Comparison of ENCODE assay signal across 1 cellular context in the genomic region with DNA sequence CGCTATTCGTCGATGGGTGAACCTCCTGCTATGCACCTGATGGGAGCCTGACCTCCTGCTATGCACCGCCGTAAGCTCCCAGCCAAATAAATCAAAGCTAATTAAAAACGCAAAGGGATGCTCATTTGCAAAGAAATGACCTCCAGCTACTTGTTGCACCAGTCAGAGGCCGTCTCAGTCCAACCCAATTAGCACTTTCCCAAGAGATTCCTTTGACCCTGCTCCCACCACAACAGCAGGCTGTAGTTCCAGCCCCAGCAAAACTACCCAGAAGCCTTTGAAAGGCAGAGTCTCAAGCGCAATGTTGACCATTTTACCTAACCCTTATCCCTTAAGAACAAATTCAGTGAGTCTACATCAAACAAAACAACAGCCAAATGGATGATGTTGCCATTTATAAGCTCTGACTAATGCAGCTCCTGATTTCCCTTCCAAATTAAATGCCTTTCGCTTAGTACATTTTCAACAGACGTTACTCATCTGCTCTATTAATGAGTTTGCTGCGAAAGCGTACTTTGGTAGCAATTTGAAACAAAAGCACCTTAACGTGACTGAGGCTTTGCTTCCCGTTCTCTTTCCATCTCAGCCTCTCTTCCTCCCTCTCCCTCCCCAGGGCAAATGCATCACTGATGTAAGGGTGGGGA.
TF ChIP-seq lines count a peak whose summit lies in the region.

No MANE protein-coding gene starts in this region.

TF ChIP-seq in HepG2, 621 proteins besides CTCF, POLR2A, EP300 and RAD21 (continued from another document):
- TF ChIP-seq, protein P1, sequence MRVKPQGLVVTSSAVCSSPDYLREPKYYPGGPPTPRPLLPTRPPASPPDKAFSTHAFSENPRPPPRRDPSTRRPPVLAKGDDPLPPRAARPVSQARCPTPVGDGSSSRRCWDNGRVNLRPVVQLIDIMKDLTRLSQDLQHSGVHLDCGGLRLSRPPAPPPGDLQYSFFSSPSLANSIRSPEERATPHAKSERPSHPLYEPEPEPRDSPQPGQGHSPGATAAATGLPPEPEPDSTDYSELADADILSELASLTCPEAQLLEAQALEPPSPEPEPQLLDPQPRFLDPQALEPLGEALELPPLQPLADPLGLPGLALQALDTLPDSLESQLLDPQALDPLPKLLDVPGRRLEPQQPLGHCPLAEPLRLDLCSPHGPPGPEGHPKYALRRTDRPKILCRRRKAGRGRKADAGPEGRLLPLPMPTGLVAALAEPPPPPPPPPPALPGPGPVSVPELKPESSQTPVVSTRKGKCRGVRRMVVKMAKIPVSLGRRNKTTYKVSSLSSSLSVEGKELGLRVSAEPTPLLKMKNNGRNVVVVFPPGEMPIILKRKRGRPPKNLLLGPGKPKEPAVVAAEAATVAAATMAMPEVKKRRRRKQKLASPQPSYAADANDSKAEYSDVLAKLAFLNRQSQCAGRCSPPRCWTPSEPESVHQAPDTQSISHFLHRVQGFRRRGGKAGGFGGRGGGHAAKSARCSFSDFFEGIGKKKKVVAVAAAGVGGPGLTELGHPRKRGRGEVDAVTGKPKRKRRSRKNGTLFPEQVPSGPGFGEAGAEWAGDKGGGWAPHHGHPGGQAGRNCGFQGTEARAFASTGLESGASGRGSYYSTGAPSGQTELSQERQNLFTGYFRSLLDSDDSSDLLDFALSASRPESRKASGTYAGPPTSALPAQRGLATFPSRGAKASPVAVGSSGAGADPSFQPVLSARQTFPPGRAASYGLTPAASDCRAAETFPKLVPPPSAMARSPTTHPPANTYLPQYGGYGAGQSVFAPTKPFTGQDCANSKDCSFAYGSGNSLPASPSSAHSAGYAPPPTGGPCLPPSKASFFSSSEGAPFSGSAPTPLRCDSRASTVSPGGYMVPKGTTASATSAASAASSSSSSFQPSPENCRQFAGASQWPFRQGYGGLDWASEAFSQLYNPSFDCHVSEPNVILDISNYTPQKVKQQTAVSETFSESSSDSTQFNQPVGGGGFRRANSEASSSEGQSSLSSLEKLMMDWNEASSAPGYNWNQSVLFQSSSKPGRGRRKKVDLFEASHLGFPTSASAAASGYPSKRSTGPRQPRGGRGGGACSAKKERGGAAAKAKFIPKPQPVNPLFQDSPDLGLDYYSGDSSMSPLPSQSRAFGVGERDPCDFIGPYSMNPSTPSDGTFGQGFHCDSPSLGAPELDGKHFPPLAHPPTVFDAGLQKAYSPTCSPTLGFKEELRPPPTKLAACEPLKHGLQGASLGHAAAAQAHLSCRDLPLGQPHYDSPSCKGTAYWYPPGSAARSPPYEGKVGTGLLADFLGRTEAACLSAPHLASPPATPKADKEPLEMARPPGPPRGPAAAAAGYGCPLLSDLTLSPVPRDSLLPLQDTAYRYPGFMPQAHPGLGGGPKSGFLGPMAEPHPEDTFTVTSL (CRISPR knock-in tag; IDR thresholded peaks at IDR 0.05; ENCODE audit: borderline replicate concordance) = no peak
- no peak for TF ChIP-seq CCAR2 (optimal IDR thresholded peaks at IDR 0.05; ENCODE audit: low read depth, low read length)
- TF ChIP-seq ZMYM4 (CRISPR knock-in tag; IDR thresholded peaks at IDR 0.05) = no peak
- TF ChIP-seq, protein P2, sequence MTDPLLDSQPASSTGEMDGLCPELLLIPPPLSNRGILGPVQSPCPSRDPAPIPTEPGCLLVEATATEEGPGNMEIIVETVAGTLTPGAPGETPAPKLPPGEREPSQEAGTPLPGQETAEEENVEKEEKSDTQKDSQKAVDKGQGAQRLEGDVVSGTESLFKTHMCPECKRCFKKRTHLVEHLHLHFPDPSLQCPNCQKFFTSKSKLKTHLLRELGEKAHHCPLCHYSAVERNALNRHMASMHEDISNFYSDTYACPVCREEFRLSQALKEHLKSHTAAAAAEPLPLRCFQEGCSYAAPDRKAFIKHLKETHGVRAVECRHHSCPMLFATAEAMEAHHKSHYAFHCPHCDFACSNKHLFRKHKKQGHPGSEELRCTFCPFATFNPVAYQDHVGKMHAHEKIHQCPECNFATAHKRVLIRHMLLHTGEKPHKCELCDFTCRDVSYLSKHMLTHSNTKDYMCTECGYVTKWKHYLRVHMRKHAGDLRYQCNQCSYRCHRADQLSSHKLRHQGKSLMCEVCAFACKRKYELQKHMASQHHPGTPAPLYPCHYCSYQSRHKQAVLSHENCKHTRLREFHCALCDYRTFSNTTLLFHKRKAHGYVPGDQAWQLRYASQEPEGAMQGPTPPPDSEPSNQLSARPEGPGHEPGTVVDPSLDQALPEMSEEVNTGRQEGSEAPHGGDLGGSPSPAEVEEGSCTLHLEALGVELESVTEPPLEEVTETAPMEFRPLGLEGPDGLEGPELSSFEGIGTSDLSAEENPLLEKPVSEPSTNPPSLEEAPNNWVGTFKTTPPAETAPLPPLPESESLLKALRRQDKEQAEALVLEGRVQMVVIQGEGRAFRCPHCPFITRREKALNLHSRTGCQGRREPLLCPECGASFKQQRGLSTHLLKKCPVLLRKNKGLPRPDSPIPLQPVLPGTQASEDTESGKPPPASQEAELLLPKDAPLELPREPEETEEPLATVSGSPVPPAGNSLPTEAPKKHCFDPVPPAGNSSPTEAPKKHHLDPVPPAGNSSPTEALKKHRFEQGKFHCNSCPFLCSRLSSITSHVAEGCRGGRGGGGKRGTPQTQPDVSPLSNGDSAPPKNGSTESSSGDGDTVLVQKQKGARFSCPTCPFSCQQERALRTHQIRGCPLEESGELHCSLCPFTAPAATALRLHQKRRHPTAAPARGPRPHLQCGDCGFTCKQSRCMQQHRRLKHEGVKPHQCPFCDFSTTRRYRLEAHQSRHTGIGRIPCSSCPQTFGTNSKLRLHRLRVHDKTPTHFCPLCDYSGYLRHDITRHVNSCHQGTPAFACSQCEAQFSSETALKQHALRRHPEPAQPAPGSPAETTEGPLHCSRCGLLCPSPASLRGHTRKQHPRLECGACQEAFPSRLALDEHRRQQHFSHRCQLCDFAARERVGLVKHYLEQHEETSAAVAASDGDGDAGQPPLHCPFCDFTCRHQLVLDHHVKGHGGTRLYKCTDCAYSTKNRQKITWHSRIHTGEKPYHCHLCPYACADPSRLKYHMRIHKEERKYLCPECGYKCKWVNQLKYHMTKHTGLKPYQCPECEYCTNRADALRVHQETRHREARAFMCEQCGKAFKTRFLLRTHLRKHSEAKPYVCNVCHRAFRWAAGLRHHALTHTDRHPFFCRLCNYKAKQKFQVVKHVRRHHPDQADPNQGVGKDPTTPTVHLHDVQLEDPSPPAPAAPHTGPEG (CRISPR knock-in tag; IDR thresholded peaks at IDR 0.05) = no peak
- TF ChIP-seq SRF (IDR thresholded peaks at IDR 0.05; ENCODE audit: low read depth, low read length) = no peak
- TF ChIP-seq, protein P3, sequence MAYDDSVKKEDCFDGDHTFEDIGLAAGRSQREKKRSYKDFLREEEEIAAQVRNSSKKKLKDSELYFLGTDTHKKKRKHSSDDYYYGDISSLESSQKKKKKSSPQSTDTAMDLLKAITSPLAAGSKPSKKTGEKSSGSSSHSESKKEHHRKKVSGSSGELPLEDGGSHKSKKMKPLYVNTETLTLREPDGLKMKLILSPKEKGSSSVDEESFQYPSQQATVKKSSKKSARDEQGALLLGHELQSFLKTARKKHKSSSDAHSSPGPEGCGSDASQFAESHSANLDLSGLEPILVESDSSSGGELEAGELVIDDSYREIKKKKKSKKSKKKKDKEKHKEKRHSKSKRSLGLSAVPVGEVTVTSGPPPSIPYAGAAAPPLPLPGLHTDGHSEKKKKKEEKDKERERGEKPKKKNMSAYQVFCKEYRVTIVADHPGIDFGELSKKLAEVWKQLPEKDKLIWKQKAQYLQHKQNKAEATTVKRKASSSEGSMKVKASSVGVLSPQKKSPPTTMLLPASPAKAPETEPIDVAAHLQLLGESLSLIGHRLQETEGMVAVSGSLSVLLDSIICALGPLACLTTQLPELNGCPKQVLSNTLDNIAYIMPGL (CRISPR knock-in tag; IDR thresholded peaks at IDR 0.05; ENCODE audit: borderline replicate concordance in 1 of 2, low read depth in 1 of 2) = no peak
- no peak for TF ChIP-seq ATF7 (IDR thresholded peaks at IDR 0.05)
- TF ChIP-seq ATF7 (CRISPR knock-in tag; IDR thresholded peaks at IDR 0.05) = no peak
- TF ChIP-seq ZNF33A (CRISPR knock-in tag; IDR thresholded peaks at IDR 0.05; ENCODE audit: borderline replicate concordance) = no peak
- TF ChIP-seq, protein P4, sequence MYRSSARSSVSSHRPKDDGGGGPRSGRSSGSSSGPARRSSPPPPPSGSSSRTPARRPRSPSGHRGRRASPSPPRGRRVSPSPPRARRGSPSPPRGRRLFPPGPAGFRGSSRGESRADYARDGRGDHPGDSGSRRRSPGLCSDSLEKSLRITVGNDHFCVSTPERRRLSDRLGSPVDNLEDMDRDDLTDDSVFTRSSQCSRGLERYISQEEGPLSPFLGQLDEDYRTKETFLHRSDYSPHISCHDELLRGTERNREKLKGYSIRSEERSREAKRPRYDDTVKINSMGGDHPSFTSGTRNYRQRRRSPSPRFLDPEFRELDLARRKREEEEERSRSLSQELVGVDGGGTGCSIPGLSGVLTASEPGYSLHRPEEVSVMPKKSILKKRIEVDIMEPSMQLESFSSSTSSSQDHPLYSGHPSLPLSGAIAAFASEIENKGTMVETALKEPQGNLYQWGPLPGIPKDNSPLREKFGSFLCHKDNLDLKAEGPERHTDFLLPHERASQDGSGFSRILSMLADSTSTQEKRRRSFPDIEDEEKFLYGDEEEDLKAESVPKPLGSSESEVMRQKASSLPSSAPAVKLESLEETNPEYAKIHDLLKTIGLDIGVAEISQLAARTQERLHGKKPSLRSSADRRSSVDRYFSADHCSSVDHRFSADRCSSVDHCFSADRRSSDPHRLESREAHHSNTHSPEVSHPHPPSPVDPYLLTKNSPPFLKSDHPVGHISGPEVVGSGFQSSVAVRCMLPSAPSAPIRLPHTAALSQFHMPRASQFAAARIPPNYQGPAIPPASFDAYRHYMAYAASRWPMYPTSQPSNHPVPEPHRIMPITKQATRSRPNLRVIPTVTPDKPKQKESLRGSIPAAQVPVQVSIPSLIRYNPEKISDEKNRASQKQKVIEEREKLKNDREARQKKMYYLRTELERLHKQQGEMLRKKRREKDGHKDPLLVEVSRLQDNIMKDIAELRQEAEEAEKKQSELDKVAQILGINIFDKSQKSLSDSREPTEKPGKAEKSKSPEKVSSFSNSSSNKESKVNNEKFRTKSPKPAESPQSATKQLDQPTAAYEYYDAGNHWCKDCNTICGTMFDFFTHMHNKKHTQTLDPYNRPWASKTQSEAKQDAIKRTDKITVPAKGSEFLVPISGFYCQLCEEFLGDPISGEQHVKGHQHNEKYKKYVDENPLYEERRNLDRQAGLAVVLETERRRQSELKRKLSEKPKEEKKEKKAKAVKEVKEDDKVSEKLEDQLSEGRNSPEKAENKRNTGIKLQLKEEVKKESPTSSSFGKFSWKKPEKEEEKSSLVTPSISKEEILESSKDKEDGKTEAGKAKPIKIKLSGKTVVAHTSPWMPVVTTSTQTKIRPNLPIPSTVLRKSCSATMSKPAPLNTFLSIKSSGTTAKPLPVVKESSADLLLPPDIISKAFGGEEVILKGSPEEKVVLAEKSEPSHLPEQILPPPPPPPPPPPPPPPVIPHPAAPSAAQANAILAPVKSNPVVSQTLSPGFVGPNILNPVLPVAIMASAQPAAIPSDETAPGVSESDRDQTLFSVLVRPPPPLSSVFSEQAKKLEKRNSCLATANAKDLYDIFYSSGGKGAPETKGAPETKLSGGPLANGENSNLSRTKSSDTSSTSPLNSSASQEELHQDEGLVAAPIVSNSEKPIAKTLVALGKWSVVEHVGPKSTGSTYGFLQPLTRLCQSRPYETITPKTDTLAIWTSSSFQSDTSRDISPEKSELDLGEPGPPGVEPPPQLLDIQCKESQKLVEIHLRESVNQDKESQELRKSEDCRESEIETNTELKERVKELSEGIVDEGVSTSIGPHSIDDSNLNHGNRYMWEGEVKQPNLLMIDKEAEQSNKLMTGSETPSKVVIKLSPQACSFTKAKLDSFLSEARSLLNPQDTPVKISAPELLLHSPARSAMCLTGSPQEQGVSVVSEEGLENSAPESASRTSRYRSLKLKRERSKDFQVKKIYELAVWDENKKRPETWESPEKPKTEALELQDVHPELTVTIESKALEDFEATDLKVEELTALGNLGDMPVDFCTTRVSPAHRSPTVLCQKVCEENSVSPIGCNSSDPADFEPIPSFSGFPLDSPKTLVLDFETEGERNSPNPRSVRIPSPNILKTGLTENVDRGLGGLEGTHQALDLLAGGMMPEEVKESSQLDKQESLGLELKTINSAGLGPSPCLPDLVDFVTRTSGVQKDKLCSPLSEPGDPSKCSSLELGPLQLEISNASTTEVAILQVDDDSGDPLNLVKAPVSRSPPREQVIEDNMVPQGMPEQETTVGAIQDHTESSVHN (CRISPR knock-in tag; IDR thresholded peaks at IDR 0.05) = no peak
- no peak for TF ChIP-seq HOXA9 (CRISPR knock-in tag; IDR thresholded peaks at IDR 0.05; ENCODE audit: borderline replicate concordance)
- TF ChIP-seq, protein P5, sequence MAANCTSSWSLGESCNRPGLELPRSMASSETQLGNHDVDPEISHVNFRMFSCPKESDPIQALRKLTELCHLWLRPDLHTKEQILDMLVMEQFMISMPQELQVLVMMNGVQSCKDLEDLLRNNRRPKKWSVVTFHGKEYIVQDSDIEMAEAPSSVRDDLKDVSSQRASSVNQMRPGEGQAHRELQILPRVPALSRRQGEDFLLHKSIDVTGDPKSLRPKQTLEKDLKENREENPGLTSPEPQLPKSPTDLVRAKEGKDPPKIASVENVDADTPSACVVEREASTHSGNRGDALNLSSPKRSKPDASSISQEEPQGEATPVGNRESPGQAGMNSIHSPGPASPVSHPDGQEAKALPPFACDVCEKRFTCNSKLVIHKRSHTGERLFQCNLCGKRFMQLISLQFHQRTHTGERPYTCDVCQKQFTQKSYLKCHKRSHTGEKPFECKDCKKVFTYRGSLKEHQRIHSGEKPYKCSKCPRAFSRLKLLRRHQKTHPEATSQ (CRISPR knock-in tag; IDR thresholded peaks at IDR 0.05; ENCODE audit: borderline replicate concordance) = no peak
- no peak for TF ChIP-seq GTF3A (CRISPR knock-in tag; conservative IDR thresholded peaks at IDR 0.05)
- no peak for TF ChIP-seq ZNF124 (CRISPR knock-in tag; IDR thresholded peaks at IDR 0.05)
- TF ChIP-seq TEAD2 (CRISPR knock-in tag; IDR thresholded peaks at IDR 0.05) = no peak
- TF ChIP-seq, protein P6, sequence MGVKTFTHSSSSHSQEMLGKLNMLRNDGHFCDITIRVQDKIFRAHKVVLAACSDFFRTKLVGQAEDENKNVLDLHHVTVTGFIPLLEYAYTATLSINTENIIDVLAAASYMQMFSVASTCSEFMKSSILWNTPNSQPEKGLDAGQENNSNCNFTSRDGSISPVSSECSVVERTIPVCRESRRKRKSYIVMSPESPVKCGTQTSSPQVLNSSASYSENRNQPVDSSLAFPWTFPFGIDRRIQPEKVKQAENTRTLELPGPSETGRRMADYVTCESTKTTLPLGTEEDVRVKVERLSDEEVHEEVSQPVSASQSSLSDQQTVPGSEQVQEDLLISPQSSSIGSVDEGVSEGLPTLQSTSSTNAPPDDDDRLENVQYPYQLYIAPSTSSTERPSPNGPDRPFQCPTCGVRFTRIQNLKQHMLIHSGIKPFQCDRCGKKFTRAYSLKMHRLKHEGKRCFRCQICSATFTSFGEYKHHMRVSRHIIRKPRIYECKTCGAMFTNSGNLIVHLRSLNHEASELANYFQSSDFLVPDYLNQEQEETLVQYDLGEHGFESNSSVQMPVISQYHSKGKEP (CRISPR knock-in tag; IDR thresholded peaks at IDR 0.05) = no peak
- no peak for TF ChIP-seq ZNF773 (CRISPR knock-in tag; IDR thresholded peaks at IDR 0.05; ENCODE audit: borderline replicate concordance)
